ENCODE assay signal across 10 cellular contexts in the genomic region with DNA sequence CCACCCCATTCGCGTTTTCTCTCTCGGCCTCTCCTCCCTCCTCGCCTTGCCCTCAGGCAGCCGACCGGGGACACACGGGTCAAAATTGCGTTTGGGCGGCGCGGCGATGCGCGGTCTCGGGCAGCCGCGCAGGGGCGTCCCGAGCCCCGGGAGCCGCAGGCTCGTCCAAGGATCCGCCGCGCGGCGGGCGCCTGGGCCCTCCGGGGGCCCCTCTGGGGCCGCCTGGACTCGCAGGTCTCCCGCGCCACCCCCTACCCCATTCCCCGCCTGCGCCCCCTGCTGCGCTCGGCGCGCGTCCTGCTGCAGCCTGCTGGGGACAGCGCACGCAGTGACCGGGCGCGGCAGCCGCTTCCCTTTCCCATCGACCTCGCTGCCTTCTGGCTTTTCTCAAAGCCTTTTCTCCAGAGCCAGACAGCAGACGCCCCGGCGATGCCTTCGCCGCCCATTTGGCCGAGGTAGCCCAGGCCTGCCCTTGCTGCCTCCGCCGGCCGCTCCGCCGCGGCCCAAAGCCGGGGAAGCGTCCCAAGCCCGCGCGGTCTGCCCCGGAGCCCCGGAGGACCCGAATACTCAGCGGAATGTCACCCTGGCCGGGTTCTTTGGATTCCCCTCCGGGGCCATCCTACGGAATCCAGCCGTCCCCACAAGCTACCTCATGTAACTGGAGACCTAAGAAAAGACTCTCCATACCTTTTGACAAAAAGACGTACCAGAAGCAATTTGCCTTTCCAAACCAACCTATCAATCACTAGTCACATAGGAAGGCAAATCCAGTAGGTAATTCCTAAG. TPM values are rescaled to one million over a fixed set of nuclear protein-coding genes. Genes with fewer than 3 reads are reported as not detected.
DNase-seq lines count a peak whose midpoint lies in the region; ATAC-seq and TF ChIP-seq lines count a peak whose summit lies in the region.
"Had no signal": no experiment of that assay in that cellular context is flagged by ENCODE, and none has a peak within 500 bp of the region (broad histone marks: within the 10 kb centered on the region; RNA-seq: fewer than 3 reads in every experiment).

No MANE protein-coding gene starts in this region.

- no peak overlapping the region for H3K27ac ChIP-seq in dorsolateral prefrontal cortex
- no peak overlapping the region for H3K27ac ChIP-seq in muscle layer of duodenum (ENCODE audit: low read length)
- no peak overlapping the region for H3K27ac ChIP-seq in aorta (ENCODE audit: low read depth in 1 of 2, low read length in 2 of 2)
- H3K27ac ChIP-seq: thyroid gland had no signal

- no peak overlapping the region for H3K27ac Mint-ChIP-seq in activated naive CD4-positive, alpha-beta T cell treated with anti-CD3 and anti-CD28 coated beads, Interleukin-2, amount 50 U/mL, for 24 hours
- no peak overlapping the region for H3K27ac Mint-ChIP-seq in activated T-helper 1 cell treated with anti-CD3 and anti-CD28 coated beads, Interleukin-12 subunit alpha, Interleukin-12 subunit beta, Interleukin-2, Interleukin-4 antibody, amounts not matched to agents 30 ng/mL and 10 ng/mL and 1 ng/mL, durations not matched to agents 14 hours and 24 hours and 36 hours

- no peak for TF ChIP-seq CTCF in dorsolateral prefrontal cortex (IDR thresholded peaks at IDR 0.05 in 54 of 56, conservative IDR thresholded peaks at IDR 0.05 in 2 of 56; ENCODE audit: low read depth in 1 of 56, partially characterized antibody in 56 of 56)

- ATAC-seq in aorta (ENCODE audit: low FRiP score): peak; percentile 60
- no peak for ATAC-seq in GM21529 (IDR thresholded peaks at IDR 0.05; ENCODE audit: unreplicated experiment)

- peaks cover 6% of the 10 kb centered on the region for H3K4me1 Mint-ChIP-seq in activated naive CD4-positive, alpha-beta T cell treated with anti-CD3 and anti-CD28 coated beads, Interleukin-2, amount 50 U/mL, for 24 hours
- H3K4me1 Mint-ChIP-seq in activated T-helper 1 cell treated with anti-CD3 and anti-CD28 coated beads, Interleukin-12 subunit alpha, Interleukin-12 subunit beta, Interleukin-2, Interleukin-4 antibody, amounts not matched to agents 30 ng/mL and 10 ng/mL and 1 ng/mL, durations not matched to agents 14 hours and 24 hours and 36 hours (ENCODE audit: low read depth): peaks cover 6% of the 10 kb centered on the region

- 1 to 2% methylated on average over 69 to 74 of the region's 74 CpGs for WGBS in aorta, 2 donors

- H3K27me3 Mint-ChIP-seq in activated naive CD4-positive, alpha-beta T cell treated with anti-CD3 and anti-CD28 coated beads, Interleukin-2, amount 50 U/mL, for 24 hours: peaks cover 52% of the 10 kb centered on the region
- peaks cover 54% of the 10 kb centered on the region for H3K27me3 Mint-ChIP-seq in activated T-helper 1 cell treated with anti-CD3 and anti-CD28 coated beads, Interleukin-12 subunit alpha, Interleukin-12 subunit beta, Interleukin-2, Interleukin-4 antibody, amounts not matched to agents 30 ng/mL and 10 ng/mL and 1 ng/mL, durations not matched to agents 14 hours and 24 hours and 36 hours (ENCODE audit: insufficient read depth)

- H3K9me3 ChIP-seq in muscle layer of duodenum (ENCODE audit: control insufficient read depth in 1 of 2, low read length in 2 of 2): no peaks in the 10 kb centered on the region
- H3K9me3 ChIP-seq in aorta (ENCODE audit: control insufficient read depth, low read length): no peaks in the 10 kb centered on the region
- H3K9me3 ChIP-seq: thyroid gland had no signal

- peaks cover 0 to 18% of the 10 kb centered on the region in 2 donors for H3K4me1 ChIP-seq in muscle layer of duodenum (ENCODE audit: control insufficient read depth in 1 of 2, insufficient read depth in 2 of 2, low read length in 2 of 2)
- H3K4me1 ChIP-seq in aorta (ENCODE audit: control insufficient read depth in 1 of 2, insufficient read depth in 2 of 2, low read length in 2 of 2): no peaks in the 10 kb centered on the region

- H3K36me3 ChIP-seq in muscle layer of duodenum (ENCODE audit: control insufficient read depth in 1 of 2, insufficient read depth in 2 of 2, low read length in 2 of 2) (no peaks in the 10 kb centered on the region), aorta (ENCODE audit: control insufficient read depth in 1 of 2, insufficient read depth in 2 of 2, low read length in 1 of 2) (no peaks in the 10 kb centered on the region)
- H3K36me3 ChIP-seq: thyroid gland had no signal

- peaks cover 3% of the 10 kb centered on the region for H3K36me3 Mint-ChIP-seq in activated naive CD4-positive, alpha-beta T cell treated with anti-CD3 and anti-CD28 coated beads, Interleukin-2, amount 50 U/mL, for 24 hours
- no peaks in the 10 kb centered on the region for H3K36me3 Mint-ChIP-seq in activated T-helper 1 cell treated with anti-CD3 and anti-CD28 coated beads, Interleukin-12 subunit alpha, Interleukin-12 subunit beta, Interleukin-2, Interleukin-4 antibody, amounts not matched to agents 30 ng/mL and 10 ng/mL and 1 ng/mL, durations not matched to agents 14 hours and 24 hours and 36 hours (ENCODE audit: low read depth)

- intact Hi-C loops in dorsolateral prefrontal cortex (cut with DNase I): no loop called here
- intact Hi-C loops in aorta (cut with DNase I): no loop called here
- intact Hi-C loops in activated T-helper 1 cell treated with anti-CD3 and anti-CD28 coated beads, Interleukin-12 subunit alpha, Interleukin-12 subunit beta, Interleukin-2, Interleukin-4 antibody, amounts not matched to agents 30 ng/mL and 10 ng/mL and 1 ng/mL, durations not matched to agents 14 hours and 24 hours and 36 hours (cut with micrococcal nuclease): loop anchor here (2.0 kb wide), 1 partner anchor 16 kb away; the partner anchor contains the start of gene POU4F2

- peak overlapping the region; percentile 87 for H3K4me3 Mint-ChIP-seq in activated naive CD4-positive, alpha-beta T cell treated with anti-CD3 and anti-CD28 coated beads, Interleukin-2, amount 50 U/mL, for 24 hours
- no peak overlapping the region for H3K4me3 Mint-ChIP-seq in activated T-helper 1 cell treated with anti-CD3 and anti-CD28 coated beads, Interleukin-12 subunit alpha, Interleukin-12 subunit beta, Interleukin-2, Interleukin-4 antibody, amounts not matched to agents 30 ng/mL and 10 ng/mL and 1 ng/mL, durations not matched to agents 14 hours and 24 hours and 36 hours

- H3K27me3 ChIP-seq in dorsolateral prefrontal cortex: peaks cover 11 to 87% (median 61%) of the 10 kb centered on the region in 45 donors
- H3K27me3 ChIP-seq in muscle layer of duodenum (ENCODE audit: low read depth, low read length): peaks cover 9% of the 10 kb centered on the region
- peaks cover 0 to 3% of the 10 kb centered on the region in 2 donors for H3K27me3 ChIP-seq in aorta (ENCODE audit: control insufficient read depth in 1 of 2, insufficient read depth in 2 of 2, low read length in 1 of 2)

- no peaks in the 10 kb centered on the region for H3K9me3 Mint-ChIP-seq in activated naive CD4-positive, alpha-beta T cell treated with anti-CD3 and anti-CD28 coated beads, Interleukin-2, amount 50 U/mL, for 24 hours
- no peaks in the 10 kb centered on the region for H3K9me3 Mint-ChIP-seq in activated T-helper 1 cell treated with anti-CD3 and anti-CD28 coated beads, Interleukin-12 subunit alpha, Interleukin-12 subunit beta, Interleukin-2, Interleukin-4 antibody, amounts not matched to agents 30 ng/mL and 10 ng/mL and 1 ng/mL, durations not matched to agents 14 hours and 24 hours and 36 hours

- no peak for DNase-seq in activated naive CD4-positive, alpha-beta T cell (lab: John Stamatoyannopoulos, UW)
- DNase-seq in dorsolateral prefrontal cortex (no peak), aorta (peak in 1 of 2 donors; percentile 71)
- DNase-seq in activated T-helper 1 cell treated with anti-CD3 and anti-CD28 coated beads, Interleukin-12 subunit alpha, Interleukin-12 subunit beta, Interleukin-2, Interleukin-4 antibody, amounts not matched to agents 30 ng/mL and 10 ng/mL and 1 ng/mL, durations not matched to agents 14 hours and 24 hours and 36 hours (ENCODE audit: low spot score): no peak
- no peak for DNase-seq in stimulated activated CD4-positive, alpha-beta T cell treated with anti-CD3 and anti-CD28 coated beads, Interleukin-2, amount 100 ng/mL, for 48 hours
- DNase-seq: NCI-H446 had no signal

- H3K4me3 ChIP-seq in dorsolateral prefrontal cortex (peak overlapping the region in 57 of 59 donors; percentile 11 to 61 (median 44)), muscle layer of duodenum (ENCODE audit: low read depth in 1 of 2, low read length in 2 of 2) (peak overlapping the region; percentile 49 to 70), aorta (ENCODE audit: low read length in 2 of 2) (peak overlapping the region; percentile 3 to 28)

RNA-seq across cellular contexts. Expression of gene POU4F2, which starts 16.5 kb away (rescaled TPM):
- total RNA-seq in dorsolateral prefrontal cortex: under 1 TPM in 1 of 120 experiments, not detected in 119; 0.17 TPM
- not detected for total RNA-seq in aorta
- polyA plus RNA-seq in aorta: not detected
- not detected in 2 replicates for total RNA-seq in activated T-helper 1 cell treated with anti-CD3 and anti-CD28 coated beads, Interleukin-12 subunit alpha, Interleukin-12 subunit beta, Interleukin-2, Interleukin-4 antibody, amounts not matched to agents 30 ng/mL and 10 ng/mL and 1 ng/mL, durations not matched to agents 14 hours and 24 hours and 36 hours
- total RNA-seq: thyroid gland had no signal
